1 cellular context compared by ENCODE assay signal in the genomic region with DNA sequence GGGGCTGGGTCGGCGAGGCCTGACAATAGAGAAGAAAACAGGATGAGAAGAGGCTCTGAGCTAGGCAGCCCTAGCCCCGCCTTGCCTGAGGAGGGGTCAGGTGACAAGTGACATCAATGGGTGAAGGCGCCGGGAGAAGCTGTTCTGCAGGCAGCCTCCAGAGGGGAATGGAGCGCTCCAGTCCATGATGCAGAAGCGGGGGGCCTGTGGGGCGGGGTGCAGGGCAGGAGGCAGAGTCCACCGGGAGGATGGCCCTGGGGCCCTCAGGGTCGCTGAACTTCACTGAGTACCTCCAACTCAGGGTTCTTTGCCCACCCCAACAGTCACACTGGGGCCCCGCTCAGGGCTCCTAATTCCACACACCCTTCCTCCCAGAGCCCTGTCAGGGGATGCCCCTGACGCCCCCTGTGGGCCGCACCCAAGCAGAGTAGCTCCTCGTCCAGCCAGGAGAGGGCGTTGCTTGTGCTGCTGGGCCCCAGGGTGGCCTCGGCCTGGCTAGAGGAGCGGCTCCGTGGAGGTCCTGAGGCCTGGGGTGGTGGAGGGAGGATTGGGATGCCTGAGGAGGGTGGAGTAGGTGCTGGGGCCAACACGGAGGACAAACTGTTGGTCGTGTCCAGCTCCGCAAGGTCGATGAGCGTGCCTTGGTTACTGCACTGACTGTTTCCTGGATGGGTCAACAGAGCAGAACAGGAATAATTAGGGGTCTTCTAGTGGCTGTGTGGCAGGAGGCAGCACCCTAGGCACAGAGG.
TF ChIP-seq lines count a peak whose summit lies in the region.

No MANE protein-coding gene starts in this region.

TF ChIP-seq in HEK293, 187 proteins besides CTCF, POLR2A, EP300 and RAD21 (continued from another document):
- TF ChIP-seq, protein P1, sequence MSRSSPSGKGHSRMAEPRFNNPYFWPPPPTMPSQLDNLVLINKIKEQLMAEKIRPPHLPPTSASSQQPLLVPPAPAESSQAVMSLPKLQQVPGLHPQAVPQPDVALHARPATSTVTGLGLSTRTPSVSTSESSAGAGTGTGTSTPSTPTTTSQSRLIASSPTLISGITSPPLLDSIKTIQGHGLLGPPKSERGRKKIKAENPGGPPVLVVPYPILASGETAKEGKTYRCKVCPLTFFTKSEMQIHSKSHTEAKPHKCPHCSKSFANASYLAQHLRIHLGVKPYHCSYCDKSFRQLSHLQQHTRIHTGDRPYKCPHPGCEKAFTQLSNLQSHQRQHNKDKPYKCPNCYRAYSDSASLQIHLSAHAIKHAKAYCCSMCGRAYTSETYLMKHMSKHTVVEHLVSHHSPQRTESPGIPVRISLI (tag by site-specific recombination; IDR thresholded peaks at IDR 0.05), result no peak
- TF ChIP-seq ZNF394 (tag by site-specific recombination; IDR thresholded peaks at IDR 0.05; ENCODE audit: borderline replicate concordance) (peak; percentile 69), ZNF426 (tag by site-specific recombination; IDR thresholded peaks at IDR 0.05) (no peak), ZNF501 (tag by site-specific recombination; IDR thresholded peaks at IDR 0.05) (peak; percentile 59; the same call in 1 of the 2 replicates), ZNF621 (tag by site-specific recombination; IDR thresholded peaks at IDR 0.05) (no peak), ZNF664 (tag by site-specific recombination; IDR thresholded peaks at IDR 0.05) (no peak), ZFP69B (tag by site-specific recombination; IDR thresholded peaks at IDR 0.05) (peak; percentile 80), ZSCAN30 (tag by site-specific recombination; IDR thresholded peaks at IDR 0.05) (0 out of 2 replicates have a peak, but pooled peaks have one; percentile 48), HOXD13 (CRISPR knock-in tag; IDR thresholded peaks at IDR 0.05; ENCODE audit: borderline replicate concordance) (no peak), ZNF529 (tag by site-specific recombination; IDR thresholded peaks at IDR 0.05; ENCODE audit: insufficient replicate concordance) (no peak), ZNF223 (tag by site-specific recombination; IDR thresholded peaks at IDR 0.05) (no peak), ZNF626 (tag by site-specific recombination; IDR thresholded peaks at IDR 0.05) (no peak), ZBTB17 (tag by site-specific recombination; IDR thresholded peaks at IDR 0.05) (peak; percentile 84), HOXA7 (CRISPR knock-in tag; IDR thresholded peaks at IDR 0.05; ENCODE audit: borderline replicate concordance) (no peak), ZNF23 (tag by site-specific recombination; IDR thresholded peaks at IDR 0.05; ENCODE audit: borderline replicate concordance) (no peak), ZNF341 (tag by site-specific recombination; IDR thresholded peaks at IDR 0.05; ENCODE audit: low read depth) (peak; percentile 38; the same call in 1 of the 2 replicates), WT1 (tag by site-specific recombination; IDR thresholded peaks at IDR 0.05) (peak; percentile 26; the same call in 1 of the 2 replicates), ZNF248 (tag by site-specific recombination; IDR thresholded peaks at IDR 0.05) (no peak), ZNF184 (tag by site-specific recombination; IDR thresholded peaks at IDR 0.05) (no peak), ZNF2 (tag by site-specific recombination; IDR thresholded peaks at IDR 0.05) (0 out of 2 replicates have a peak, but pooled peaks have one; percentile 40), SP7 (tag by site-specific recombination; IDR thresholded peaks at IDR 0.05) (peak; percentile 68), ZBTB8A (tag by site-specific recombination; IDR thresholded peaks at IDR 0.05) (peak; percentile 67)
- TF ChIP-seq, protein P2, sequence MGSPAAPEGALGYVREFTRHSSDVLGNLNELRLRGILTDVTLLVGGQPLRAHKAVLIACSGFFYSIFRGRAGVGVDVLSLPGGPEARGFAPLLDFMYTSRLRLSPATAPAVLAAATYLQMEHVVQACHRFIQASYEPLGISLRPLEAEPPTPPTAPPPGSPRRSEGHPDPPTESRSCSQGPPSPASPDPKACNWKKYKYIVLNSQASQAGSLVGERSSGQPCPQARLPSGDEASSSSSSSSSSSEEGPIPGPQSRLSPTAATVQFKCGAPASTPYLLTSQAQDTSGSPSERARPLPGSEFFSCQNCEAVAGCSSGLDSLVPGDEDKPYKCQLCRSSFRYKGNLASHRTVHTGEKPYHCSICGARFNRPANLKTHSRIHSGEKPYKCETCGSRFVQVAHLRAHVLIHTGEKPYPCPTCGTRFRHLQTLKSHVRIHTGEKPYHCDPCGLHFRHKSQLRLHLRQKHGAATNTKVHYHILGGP (tag by site-specific recombination; IDR thresholded peaks at IDR 0.05), result no peak
- TF ChIP-seq, protein P3, sequence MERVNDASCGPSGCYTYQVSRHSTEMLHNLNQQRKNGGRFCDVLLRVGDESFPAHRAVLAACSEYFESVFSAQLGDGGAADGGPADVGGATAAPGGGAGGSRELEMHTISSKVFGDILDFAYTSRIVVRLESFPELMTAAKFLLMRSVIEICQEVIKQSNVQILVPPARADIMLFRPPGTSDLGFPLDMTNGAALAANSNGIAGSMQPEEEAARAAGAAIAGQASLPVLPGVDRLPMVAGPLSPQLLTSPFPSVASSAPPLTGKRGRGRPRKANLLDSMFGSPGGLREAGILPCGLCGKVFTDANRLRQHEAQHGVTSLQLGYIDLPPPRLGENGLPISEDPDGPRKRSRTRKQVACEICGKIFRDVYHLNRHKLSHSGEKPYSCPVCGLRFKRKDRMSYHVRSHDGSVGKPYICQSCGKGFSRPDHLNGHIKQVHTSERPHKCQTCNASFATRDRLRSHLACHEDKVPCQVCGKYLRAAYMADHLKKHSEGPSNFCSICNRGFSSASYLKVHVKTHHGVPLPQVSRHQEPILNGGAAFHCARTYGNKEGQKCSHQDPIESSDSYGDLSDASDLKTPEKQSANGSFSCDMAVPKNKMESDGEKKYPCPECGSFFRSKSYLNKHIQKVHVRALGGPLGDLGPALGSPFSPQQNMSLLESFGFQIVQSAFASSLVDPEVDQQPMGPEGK (tag by site-specific recombination; IDR thresholded peaks at IDR 0.05), result peak; percentile 96
- TF ChIP-seq, protein P4, sequence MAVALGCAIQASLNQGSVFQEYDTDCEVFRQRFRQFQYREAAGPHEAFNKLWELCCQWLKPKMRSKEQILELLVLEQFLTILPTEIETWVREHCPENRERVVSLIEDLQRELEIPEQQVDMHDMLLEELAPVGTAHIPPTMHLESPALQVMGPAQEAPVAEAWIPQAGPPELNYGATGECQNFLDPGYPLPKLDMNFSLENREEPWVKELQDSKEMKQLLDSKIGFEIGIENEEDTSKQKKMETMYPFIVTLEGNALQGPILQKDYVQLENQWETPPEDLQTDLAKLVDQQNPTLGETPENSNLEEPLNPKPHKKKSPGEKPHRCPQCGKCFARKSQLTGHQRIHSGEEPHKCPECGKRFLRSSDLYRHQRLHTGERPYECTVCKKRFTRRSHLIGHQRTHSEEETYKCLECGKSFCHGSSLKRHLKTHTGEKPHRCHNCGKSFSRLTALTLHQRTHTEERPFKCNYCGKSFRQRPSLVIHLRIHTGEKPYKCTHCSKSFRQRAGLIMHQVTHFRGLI (tag by site-specific recombination; IDR thresholded peaks at IDR 0.05), result no peak
- TF ChIP-seq, protein P5, sequence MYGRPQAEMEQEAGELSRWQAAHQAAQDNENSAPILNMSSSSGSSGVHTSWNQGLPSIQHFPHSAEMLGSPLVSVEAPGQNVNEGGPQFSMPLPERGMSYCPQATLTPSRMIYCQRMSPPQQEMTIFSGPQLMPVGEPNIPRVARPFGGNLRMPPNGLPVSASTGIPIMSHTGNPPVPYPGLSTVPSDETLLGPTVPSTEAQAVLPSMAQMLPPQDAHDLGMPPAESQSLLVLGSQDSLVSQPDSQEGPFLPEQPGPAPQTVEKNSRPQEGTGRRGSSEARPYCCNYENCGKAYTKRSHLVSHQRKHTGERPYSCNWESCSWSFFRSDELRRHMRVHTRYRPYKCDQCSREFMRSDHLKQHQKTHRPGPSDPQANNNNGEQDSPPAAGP (tag by site-specific recombination; IDR thresholded peaks at IDR 0.05), result peak; percentile 82; the same call in 1 of the 2 replicates
- TF ChIP-seq, protein P6, sequence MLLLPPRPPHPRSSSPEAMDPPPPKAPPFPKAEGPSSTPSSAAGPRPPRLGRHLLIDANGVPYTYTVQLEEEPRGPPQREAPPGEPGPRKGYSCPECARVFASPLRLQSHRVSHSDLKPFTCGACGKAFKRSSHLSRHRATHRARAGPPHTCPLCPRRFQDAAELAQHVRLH (tag by site-specific recombination; IDR thresholded peaks at IDR 0.05), result 0 out of 2 replicates have a peak, but pooled peaks have one; percentile 38
- TF ChIP-seq, protein P7, sequence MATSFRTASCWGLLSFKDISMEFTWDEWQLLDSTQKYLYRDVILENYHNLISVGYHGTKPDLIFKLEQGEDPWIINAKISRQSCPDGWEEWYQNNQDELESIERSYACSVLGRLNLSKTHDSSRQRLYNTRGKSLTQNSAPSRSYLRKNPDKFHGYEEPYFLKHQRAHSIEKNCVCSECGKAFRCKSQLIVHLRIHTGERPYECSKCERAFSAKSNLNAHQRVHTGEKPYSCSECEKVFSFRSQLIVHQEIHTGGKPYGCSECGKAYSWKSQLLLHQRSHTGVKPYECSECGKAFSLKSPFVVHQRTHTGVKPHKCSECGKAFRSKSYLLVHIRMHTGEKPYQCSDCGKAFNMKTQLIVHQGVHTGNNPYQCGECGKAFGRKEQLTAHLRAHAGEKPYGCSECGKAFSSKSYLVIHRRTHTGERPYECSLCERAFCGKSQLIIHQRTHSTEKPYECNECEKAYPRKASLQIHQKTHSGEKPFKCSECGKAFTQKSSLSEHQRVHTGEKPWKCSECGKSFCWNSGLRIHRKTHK (tag by site-specific recombination; IDR thresholded peaks at IDR 0.05), result no peak
- TF ChIP-seq, protein P8, sequence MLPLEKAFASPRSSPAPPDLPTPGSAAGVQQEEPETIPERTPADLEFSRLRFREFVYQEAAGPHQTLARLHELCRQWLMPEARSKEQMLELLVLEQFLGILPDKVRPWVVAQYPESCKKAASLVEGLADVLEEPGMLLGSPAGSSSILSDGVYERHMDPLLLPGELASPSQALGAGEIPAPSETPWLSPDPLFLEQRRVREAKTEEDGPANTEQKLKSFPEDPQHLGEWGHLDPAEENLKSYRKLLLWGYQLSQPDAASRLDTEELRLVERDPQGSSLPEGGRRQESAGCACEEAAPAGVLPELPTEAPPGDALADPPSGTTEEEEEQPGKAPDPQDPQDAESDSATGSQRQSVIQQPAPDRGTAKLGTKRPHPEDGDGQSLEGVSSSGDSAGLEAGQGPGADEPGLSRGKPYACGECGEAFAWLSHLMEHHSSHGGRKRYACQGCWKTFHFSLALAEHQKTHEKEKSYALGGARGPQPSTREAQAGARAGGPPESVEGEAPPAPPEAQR (tag by site-specific recombination; IDR thresholded peaks at IDR 0.05), result no peak
TF ChIP-seq in HEK293: peak in this region for 40.
